ENCODE assay signal across 3 cellular contexts in genomic region chr19:42477933-42478332, GRCh38.
TF ChIP-seq lines count a peak whose summit lies in the region.

No MANE protein-coding gene starts in this region.

TF ChIP-seq in A549, 52 proteins besides CTCF, POLR2A, EP300 and RAD21:
- TF ChIP-seq RCOR1 (IDR thresholded peaks at IDR 0.05; ENCODE audit: low read depth, low read length), result no peak
- TF ChIP-seq ZC3H11A (IDR thresholded peaks at IDR 0.05), result peak; percentile 98

TF ChIP-seq in HEK293, 187 proteins besides CTCF, POLR2A, EP300 and RAD21 (continues in another document):
- TF ChIP-seq ZNF585B (tag by site-specific recombination; IDR thresholded peaks at IDR 0.05) (no peak), ZNF202 (tag by site-specific recombination; IDR thresholded peaks at IDR 0.05; ENCODE audit: borderline replicate concordance) (0 out of 2 replicates have a peak, but pooled peaks have one; percentile 56), ZNF623 (tag by site-specific recombination; IDR thresholded peaks at IDR 0.05) (peak; percentile 79), ZNF366 (tag by site-specific recombination; conservative IDR thresholded peaks at IDR 0.05) (0 out of 2 replicates have a peak, but pooled peaks have one; percentile 19), GFI1B (tag by site-specific recombination; IDR thresholded peaks at IDR 0.05) (peak; percentile 46; the same call in 1 of the 2 replicates), ZNF223 (tag by site-specific recombination; IDR thresholded peaks at IDR 0.05) (no peak), ZNF426 (tag by site-specific recombination; IDR thresholded peaks at IDR 0.05) (peak; percentile 90), ZNF19 (tag by site-specific recombination; IDR thresholded peaks at IDR 0.05; ENCODE audit: low read depth) (peak; percentile 74; the same call in 1 of the 2 replicates), ZNF560 (tag by site-specific recombination; IDR thresholded peaks at IDR 0.05; ENCODE audit: borderline replicate concordance) (peak; percentile 54; the same call in 1 of the 2 replicates), GLI2 (tag by site-specific recombination; IDR thresholded peaks at IDR 0.05; ENCODE audit: borderline replicate concordance, low read depth) (peak; percentile 70; the same call in 1 of the 2 replicates), ZNF529 (tag by site-specific recombination; IDR thresholded peaks at IDR 0.05; ENCODE audit: insufficient replicate concordance) (peak; percentile 31), ZNF501 (tag by site-specific recombination; IDR thresholded peaks at IDR 0.05) (0 out of 2 replicates have a peak, but pooled peaks have one; percentile 41), ZNF449 (tag by site-specific recombination; IDR thresholded peaks at IDR 0.05) (no peak), ZNF140 (tag by site-specific recombination; IDR thresholded peaks at IDR 0.05) (peak; percentile 72; the same call in 1 of the 2 replicates), ZNF555 (tag by site-specific recombination; conservative IDR thresholded peaks at IDR 0.05) (peak; percentile 92), ZNF433 (tag by site-specific recombination; IDR thresholded peaks at IDR 0.05; ENCODE audit: low read depth) (peak; percentile 58; the same call in 1 of the 2 replicates), OVOL3 (tag by site-specific recombination; IDR thresholded peaks at IDR 0.05) (peak; percentile 46; the same call in 1 of the 2 replicates), ZFP37 (tag by site-specific recombination; IDR thresholded peaks at IDR 0.05) (peak; percentile 75; the same call in 1 of the 2 replicates), ZNF121 (tag by site-specific recombination; IDR thresholded peaks at IDR 0.05) (peak; percentile 63), MEIS1 (CRISPR knock-in tag; IDR thresholded peaks at IDR 0.05; ENCODE audit: borderline replicate concordance) (no peak), ZNF677 (tag by site-specific recombination; IDR thresholded peaks at IDR 0.05) (no peak), ZNF518A (tag by site-specific recombination; conservative IDR thresholded peaks at IDR 0.05; ENCODE audit: low read depth) (peak; percentile 86), ZNF292 (tag by site-specific recombination; IDR thresholded peaks at IDR 0.05; ENCODE audit: borderline replicate concordance, low read depth) (0 out of 2 replicates have a peak, but pooled peaks have one; percentile 28), ZNF530 (tag by site-specific recombination; IDR thresholded peaks at IDR 0.05; ENCODE audit: low read depth) (0 out of 2 replicates have a peak, but pooled peaks have one; percentile 79), ZBTB8A (tag by site-specific recombination; IDR thresholded peaks at IDR 0.05) (peak; percentile 66), ZNF664 (tag by site-specific recombination; IDR thresholded peaks at IDR 0.05) (peak; percentile 84), ZNF544 (tag by site-specific recombination; IDR thresholded peaks at IDR 0.05) (no peak), ZNF394 (tag by site-specific recombination; IDR thresholded peaks at IDR 0.05; ENCODE audit: borderline replicate concordance) (peak; percentile 91)

TF ChIP-seq in K562, 482 proteins besides CTCF, POLR2A, EP300 and RAD21:
- TF ChIP-seq ZNF121 (CRISPR knock-in tag; conservative IDR thresholded peaks at IDR 0.05), result peak; percentile 33
- TF ChIP-seq BCOR (IDR thresholded peaks at IDR 0.05), result no peak
- TF ChIP-seq PYGO2 (tag; IDR thresholded peaks at IDR 0.05), result no peak
- no peak for TF ChIP-seq JUN (IDR thresholded peaks at IDR 0.05; ENCODE audit: borderline replicate concordance, low read depth, low read length)
- TF ChIP-seq JUN (CRISPR knock-in tag; IDR thresholded peaks at IDR 0.05; ENCODE audit: borderline replicate concordance), result no peak
